Comparison of ENCODE assay signal across 1 cellular context in genomic region chr16:5071681-5072333, GRCh38.
TF ChIP-seq lines count a peak whose summit lies in the region.

ALG1 (plus strand) TSS chr16:5071843; CDS start chr16:5071850, 7 bp downstream.

TF ChIP-seq in HepG2, 621 proteins besides CTCF, POLR2A, EP300 and RAD21 (continued from another document and continues in another):
- TF ChIP-seq TRAFD1 (CRISPR knock-in tag; IDR thresholded peaks at IDR 0.05; ENCODE audit: borderline replicate concordance) (no peak), ZNF747 (CRISPR knock-in tag; IDR thresholded peaks at IDR 0.05; ENCODE audit: borderline replicate concordance) (peak; percentile 81; the same call in 1 of the 2 replicates), ZNF761 (CRISPR knock-in tag; conservative IDR thresholded peaks at IDR 0.05) (no peak), TAF15 (IDR thresholded peaks at IDR 0.05; ENCODE audit: low read depth, low read length, poor library complexity, severe bottlenecking) (peak; percentile 99), ELF1 (CRISPR knock-in tag; IDR thresholded peaks at IDR 0.05) (peak; percentile 79), ZNF251 (CRISPR knock-in tag; IDR thresholded peaks at IDR 0.05) (no peak), HHEX (CRISPR knock-in tag; IDR thresholded peaks at IDR 0.05) (no peak), ZNF841 (CRISPR knock-in tag; IDR thresholded peaks at IDR 0.05; ENCODE audit: borderline replicate concordance) (no peak), ZNF501 (CRISPR knock-in tag; IDR thresholded peaks at IDR 0.05) (peak; percentile 93), ZSCAN12 (CRISPR knock-in tag; IDR thresholded peaks at IDR 0.05) (peak; percentile 74; the same call in 1 of the 2 replicates), ZNF574 (CRISPR knock-in tag; IDR thresholded peaks at IDR 0.05) (peak; percentile 91), ZNF678 (CRISPR knock-in tag; IDR thresholded peaks at IDR 0.05) (no peak), ZBTB26 (CRISPR knock-in tag; IDR thresholded peaks at IDR 0.05; ENCODE audit: borderline replicate concordance) (peak; percentile 93), ADNP (CRISPR knock-in tag; IDR thresholded peaks at IDR 0.05) (no peak), ZNF660 (CRISPR knock-in tag; IDR thresholded peaks at IDR 0.05; ENCODE audit: borderline replicate concordance, low read depth) (no peak), ZFP37 (CRISPR knock-in tag; IDR thresholded peaks at IDR 0.05; ENCODE audit: borderline replicate concordance) (no peak), TRIM22 (IDR thresholded peaks at IDR 0.05) (no peak), ATF4 (CRISPR knock-in tag; IDR thresholded peaks at IDR 0.05) (peak in 1 of 2 experiments; percentile 28; a peak in 1 of 4 replicates), DBP (CRISPR knock-in tag; IDR thresholded peaks at IDR 0.05; ENCODE audit: not compliant biosample characterization) (peak; percentile 93), HIC2 (CRISPR knock-in tag; IDR thresholded peaks at IDR 0.05; ENCODE audit: low read depth) (peak; percentile 34), KMT2B (CRISPR knock-in tag; IDR thresholded peaks at IDR 0.05) (peak; percentile 92), DDIT3 (CRISPR knock-in tag; IDR thresholded peaks at IDR 0.05) (no peak), ZNF430 (CRISPR knock-in tag; IDR thresholded peaks at IDR 0.05) (peak; percentile 97), ZNF558 (CRISPR knock-in tag; IDR thresholded peaks at IDR 0.05; ENCODE audit: borderline replicate concordance) (peak; percentile 94; the same call in 1 of the 2 replicates), GABPB1 (CRISPR knock-in tag; IDR thresholded peaks at IDR 0.05) (peak; percentile 91), RAD51 (IDR thresholded peaks at IDR 0.05; ENCODE audit: borderline replicate concordance) (peak; percentile 99), RXRB (CRISPR knock-in tag; IDR thresholded peaks at IDR 0.05; ENCODE audit: borderline replicate concordance) (peak; percentile 74), ZNF570 (CRISPR knock-in tag; IDR thresholded peaks at IDR 0.05; ENCODE audit: borderline replicate concordance) (no peak), YEATS4 (CRISPR knock-in tag; IDR thresholded peaks at IDR 0.05; ENCODE audit: borderline replicate concordance) (peak; percentile 95; the same call in 1 of the 2 replicates), PAXIP1 (CRISPR knock-in tag; conservative IDR thresholded peaks at IDR 0.05) (peak; percentile 45), ZNF781 (CRISPR knock-in tag; IDR thresholded peaks at IDR 0.05; ENCODE audit: borderline replicate concordance, not compliant biosample characterization) (peak; percentile 99), SNAI1 (CRISPR knock-in tag; IDR thresholded peaks at IDR 0.05; ENCODE audit: borderline replicate concordance) (peak; percentile 80; the same call in 1 of the 2 replicates), SALL1 (CRISPR knock-in tag; IDR thresholded peaks at IDR 0.05) (peak; percentile 93), ISX (CRISPR knock-in tag; conservative IDR thresholded peaks at IDR 0.05) (0 out of 2 replicates have a peak, but pooled peaks have one; percentile 44), THAP8 (CRISPR knock-in tag; IDR thresholded peaks at IDR 0.05; ENCODE audit: borderline replicate concordance) (peak; percentile 57; the same call in 1 of the 2 replicates), CREM (IDR thresholded peaks at IDR 0.05) (no peak), CREM (CRISPR knock-in tag; IDR thresholded peaks at IDR 0.05) (0 out of 2 replicates have a peak, but pooled peaks have one; percentile 20), GRHL1 (CRISPR knock-in tag; conservative IDR thresholded peaks at IDR 0.05) (no peak), HMG20A (CRISPR knock-in tag; IDR thresholded peaks at IDR 0.05; ENCODE audit: borderline replicate concordance) (no peak), KAT7 (CRISPR knock-in tag; IDR thresholded peaks at IDR 0.05; ENCODE audit: borderline replicate concordance) (peak; percentile 98), MEF2D (CRISPR knock-in tag; IDR thresholded peaks at IDR 0.05) (peak; percentile 87; the same call in 1 of the 2 replicates)
